Comparison of ENCODE assay signal across 10 cellular contexts in genomic region chr13:99075268-99076191, GRCh38.
DNase-seq lines count a peak whose midpoint lies in the region; ATAC-seq and TF ChIP-seq lines count a peak whose summit lies in the region.
"Had no signal": no experiment of that assay in that cellular context is flagged by ENCODE, and none has a peak within 500 bp of the region (broad histone marks: within the 10 kb centered on the region; RNA-seq: fewer than 3 reads in every experiment).

No MANE protein-coding gene starts in this region.

- no peak for TF ChIP-seq CTCF in left ventricle myocardium inferior (IDR thresholded peaks at IDR 0.05; ENCODE audit: borderline replicate concordance)
- TF ChIP-seq CTCF in heart right ventricle (IDR thresholded peaks at IDR 0.05), result no peak
- no peak for TF ChIP-seq CTCF in transverse colon (IDR thresholded peaks at IDR 0.05)
- TF ChIP-seq CTCF in chondrocyte (IDR thresholded peaks at IDR 0.05), result no peak
- TF ChIP-seq CTCF in body of pancreas (IDR thresholded peaks at IDR 0.05), result no peak

- DNase-seq in left ventricle myocardium inferior (no peak), heart right ventricle (no peak), transverse colon (no peak), chondrocyte (ENCODE audit: low spot score) (no peak), nucleus accumbens (lab: John Stamatoyannopoulos, UW) (no peak), body of pancreas (no peak)

- H3K4me3 Mint-ChIP-seq in T-helper 1 cell treated with Interleukin-12 subunit alpha and Interleukin-12 subunit beta and Interleukin-4 antibody, amounts not matched to agents 30 μg/mL and 1 μg/mL, for 36 hours, result peak overlapping the region; percentile 57
- H3K4me3 Mint-ChIP-seq in chondrocyte (ENCODE audit: unreplicated experiment), result no peak overlapping the region

- H3K27me3 ChIP-seq in left ventricle myocardium inferior (ENCODE audit: low read depth), result no peaks in the 10 kb centered on the region
- H3K27me3 ChIP-seq in heart right ventricle, result peaks cover 0 to 62% (median 0%) of the 10 kb centered on the region in 7 donors
- H3K27me3 ChIP-seq in transverse colon, result no peaks in the 10 kb centered on the region
- no peaks in the 10 kb centered on the region for H3K27me3 ChIP-seq in body of pancreas
- H3K27me3 ChIP-seq: breast epithelium had no signal

- intact Hi-C loops in left ventricle myocardium inferior (cut with micrococcal nuclease), result no loop called here
- intact Hi-C loops in heart right ventricle (cut with DNase I), result no loop called here
- intact Hi-C loops in transverse colon (cut with DNase I; ENCODE audit: low total_unique reads), result no loop called here
- intact Hi-C loops in body of pancreas (cut with DNase I), result no loop called here

- H3K36me3 ChIP-seq in left ventricle myocardium inferior, result peaks cover 5% of the 10 kb centered on the region
- H3K36me3 ChIP-seq in heart right ventricle, result no peaks in the 10 kb centered on the region
- no peaks in the 10 kb centered on the region for H3K36me3 ChIP-seq in transverse colon
- H3K36me3 ChIP-seq in body of pancreas (replicated peaks in 1 of 2; ENCODE audit: insufficient read depth in 1 of 2, low read depth in 2 of 2), result no peaks in the 10 kb centered on the region
- H3K36me3 ChIP-seq: breast epithelium had no signal

- ATAC-seq in heart right ventricle, result no peak
- peak; percentile 89 for ATAC-seq in HG02943 (IDR thresholded peaks at IDR 0.05; ENCODE audit: low read depth, unreplicated experiment)
- ATAC-seq in body of pancreas, result no peak

- in situ Hi-C loops in transverse colon (cut with MboI; ENCODE audit: low pct_ligation_motif_present in 1 of 4, low pct_unique_long_range_greater_than_20kb in 1 of 4, low sequenced_read_pairs in 3 of 4), result no loop called here

- no peak for TF ChIP-seq EP300 in transverse colon (IDR thresholded peaks at IDR 0.05; ENCODE audit: low read depth)

- peaks cover 9% of the 10 kb centered on the region for H3K4me1 ChIP-seq in left ventricle myocardium inferior
- H3K4me1 ChIP-seq in heart right ventricle, result peaks cover 0 to 28% (median 6%) of the 10 kb centered on the region in 9 donors
- H3K4me1 ChIP-seq in transverse colon, result peaks cover 0 to 22% (median 0%) of the 10 kb centered on the region in 4 donors
- peaks cover 10% of the 10 kb centered on the region for H3K4me1 ChIP-seq in body of pancreas
- H3K4me1 ChIP-seq: breast epithelium had no signal

- H3K9me3 Mint-ChIP-seq in T-helper 1 cell treated with Interleukin-12 subunit alpha and Interleukin-12 subunit beta and Interleukin-4 antibody, amounts not matched to agents 30 μg/mL and 1 μg/mL, for 36 hours, result peaks cover 27% of the 10 kb centered on the region
- H3K9me3 Mint-ChIP-seq in chondrocyte (ENCODE audit: low read depth), result peaks cover 16% of the 10 kb centered on the region

- peak overlapping the region; percentile 94 for H3K27ac Mint-ChIP-seq in T-helper 1 cell treated with Interleukin-12 subunit alpha and Interleukin-12 subunit beta and Interleukin-4 antibody, amounts not matched to agents 30 μg/mL and 1 μg/mL, for 36 hours
- H3K27ac Mint-ChIP-seq in chondrocyte (ENCODE audit: unreplicated experiment), result no peak overlapping the region

- H3K9me3 ChIP-seq in left ventricle myocardium inferior (replicated peaks) (peaks cover 4% of the 10 kb centered on the region), heart right ventricle (peaks cover 0 to 12% (median 0%) of the 10 kb centered on the region in 11 donors), transverse colon (no peaks in the 10 kb centered on the region), body of pancreas (peaks cover 0 to 7% (median 0%) of the 10 kb centered on the region in 3 donors)

- no peaks in the 10 kb centered on the region for H3K27me3 Mint-ChIP-seq in T-helper 1 cell treated with Interleukin-12 subunit alpha and Interleukin-12 subunit beta and Interleukin-4 antibody, amounts not matched to agents 30 μg/mL and 1 μg/mL, for 36 hours (ENCODE audit: low read depth)
- H3K27me3 Mint-ChIP-seq in chondrocyte (ENCODE audit: low read depth), result no peaks in the 10 kb centered on the region

- TF ChIP-seq POLR2A in transverse colon (IDR thresholded peaks at IDR 0.05) (no peak), body of pancreas (IDR thresholded peaks at IDR 0.05) (no peak)

- H3K27ac ChIP-seq in left ventricle myocardium inferior (replicated peaks), result peak overlapping the region; percentile 7
- H3K27ac ChIP-seq in heart right ventricle, result peak overlapping the region in 1 of 10 donors; percentile 45
- H3K27ac ChIP-seq in transverse colon, result peak overlapping the region in 3 of 4 donors; percentile 5 to 27 (median 16)
- H3K27ac ChIP-seq in body of pancreas, result no peak overlapping the region
- H3K27ac ChIP-seq: BLaER1 treated with 17β-estradiol and CSF1 and Interleukin-3, amounts not matched to agents 10 nM and 100 nM; breast epithelium had no signal

- peaks cover 62% of the 10 kb centered on the region for H3K4me1 Mint-ChIP-seq in T-helper 1 cell treated with Interleukin-12 subunit alpha and Interleukin-12 subunit beta and Interleukin-4 antibody, amounts not matched to agents 30 μg/mL and 1 μg/mL, for 36 hours (ENCODE audit: low read depth)
- peaks cover 14% of the 10 kb centered on the region for H3K4me1 Mint-ChIP-seq in chondrocyte (ENCODE audit: low read depth)

- WGBS in heart right ventricle, 2 donors, result 60 to 76% methylated on average over 1 of the region's 1 CpG
- 91% methylated on average over 1 of the region's 1 CpG; no CpG with 5 or more reads in 1 of the 2 donors for WGBS in transverse colon (ENCODE audit: low coverage in 1 of 2), 2 donors
- WGBS in body of pancreas, 2 donors, result 79 to 92% methylated on average over 1 of the region's 1 CpG

- peaks cover 52% of the 10 kb centered on the region for H3K36me3 Mint-ChIP-seq in T-helper 1 cell treated with Interleukin-12 subunit alpha and Interleukin-12 subunit beta and Interleukin-4 antibody, amounts not matched to agents 30 μg/mL and 1 μg/mL, for 36 hours (ENCODE audit: low read depth)
- H3K36me3 Mint-ChIP-seq in chondrocyte (ENCODE audit: low read depth), result peaks cover 3% of the 10 kb centered on the region

- H3K4me3 ChIP-seq in left ventricle myocardium inferior (no peak overlapping the region), heart right ventricle (no peak overlapping the region), transverse colon (no peak overlapping the region), body of pancreas (no peak overlapping the region)
- H3K4me3 ChIP-seq: BLaER1 treated with 17β-estradiol and CSF1 and Interleukin-3, amounts not matched to agents 10 nM and 100 nM; breast epithelium had no signal

Comparison
In these comparisons a context has a peak if more than half of its experiments do, and no peak if none do; other contexts are left out.
1. H3K27ac ChIP-seq: peak in left ventricle myocardium inferior (single experiment) and transverse colon (3 of 4); none in body of pancreas (0 of 4).